ENCODE assay signal across 37 cellular contexts in the genomic region with DNA sequence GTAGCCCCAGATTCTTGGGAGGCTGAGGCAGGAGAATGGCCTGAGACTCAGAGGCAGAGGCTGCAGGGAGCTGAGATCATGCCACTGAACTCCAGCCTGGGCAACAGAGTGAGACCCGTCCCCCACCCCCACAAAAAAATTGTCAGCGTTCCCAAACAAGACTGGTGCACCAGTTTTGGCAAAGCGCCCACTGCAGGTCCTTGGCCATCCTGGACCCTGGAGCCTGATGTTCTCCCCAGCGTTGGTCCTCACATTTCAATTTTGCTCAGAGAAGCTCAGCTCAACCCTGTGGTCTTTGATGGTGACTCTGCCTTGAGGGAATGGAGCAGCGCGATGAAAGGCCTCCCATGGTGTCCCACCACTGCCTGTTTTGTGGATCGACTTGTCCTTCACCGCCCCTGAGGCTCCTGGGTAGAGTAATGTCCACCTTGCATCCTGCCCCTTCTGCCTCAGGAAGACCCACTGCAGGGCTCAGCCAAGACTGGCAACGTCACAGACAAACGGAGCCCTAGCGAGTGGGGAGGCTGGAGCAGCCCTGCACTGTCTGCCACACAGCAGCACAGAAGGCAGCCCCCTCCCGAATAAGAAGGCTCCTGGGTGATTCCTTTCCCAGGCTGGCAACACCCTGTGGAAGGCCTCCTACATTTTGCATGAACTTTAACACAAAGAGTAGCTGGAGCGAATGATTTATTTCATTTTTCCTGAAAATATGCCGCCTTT.
"Had no signal": no experiment of that assay in that cellular context is flagged by ENCODE, and none has a peak within 500 bp of the region (broad histone marks: within the 10 kb centered on the region; RNA-seq: fewer than 3 reads in every experiment).

No MANE protein-coding gene starts in this region.

- H3K27me3 Mint-ChIP-seq: activated B cell treated with CpG ODN at 0.5 μM for 24 hours; activated CD4-positive, alpha-beta memory T cell treated with anti-CD3 and anti-CD28 coated beads for 36 hours; activated CD4-positive, alpha-beta T cell treated with anti-CD3 and anti-CD28 coated beads, Interleukin-2, amount 10 ng/mL, durations not matched to agents 24 days and 14 days; activated CD8-positive, alpha-beta T cell treated with anti-CD3 and anti-CD28 coated beads for 36 hours; activated naive CD4-positive, alpha-beta T cell treated with anti-CD3 and anti-CD28 coated beads, Interleukin-2, amount 10 ng/mL, durations not matched to agents 7 days and 5 days; activated naive CD4-positive, alpha-beta T cell treated with anti-CD3 and anti-CD28 coated beads, Interleukin-2, amount 50 U/mL, for 24 hours; activated naive CD8-positive, alpha-beta T cell treated with anti-CD3 and anti-CD28 coated beads, Interleukin-2, amount 10 ng/mL, durations not matched to agents 7 days and 5 days; activated naive CD8-positive, alpha-beta T cell treated with anti-CD3 and anti-CD28 coated beads, Interleukin-2, amount 50 U/mL, for 24 hours; brain; central memory CD8-positive, alpha-beta T cell had no signal

- H3K27ac ChIP-seq: ascending aorta, cardiac muscle cell, VCaP had no signal

- H3K4me1 ChIP-seq: ascending aorta had no signal

- H3K27ac Mint-ChIP-seq: activated B cell treated with CpG ODN at 0.5 μM for 24 hours; activated CD4-positive, alpha-beta memory T cell treated with anti-CD3 and anti-CD28 coated beads for 36 hours; activated CD4-positive, alpha-beta T cell treated with anti-CD3 and anti-CD28 coated beads, Interleukin-2, amount 10 ng/mL, durations not matched to agents 24 days and 14 days; activated CD8-positive, alpha-beta T cell treated with anti-CD3 and anti-CD28 coated beads for 36 hours; activated naive CD4-positive, alpha-beta T cell treated with anti-CD3 and anti-CD28 coated beads, Interleukin-2, amount 10 ng/mL, durations not matched to agents 7 days and 5 days; activated naive CD4-positive, alpha-beta T cell treated with anti-CD3 and anti-CD28 coated beads, Interleukin-2, amount 50 U/mL, for 24 hours; activated naive CD8-positive, alpha-beta T cell; activated naive CD8-positive, alpha-beta T cell treated with anti-CD3 and anti-CD28 coated beads, Interleukin-2, amount 10 ng/mL, durations not matched to agents 7 days and 5 days; activated naive CD8-positive, alpha-beta T cell treated with anti-CD3 and anti-CD28 coated beads, Interleukin-2, amount 50 U/mL, for 24 hours; activated T-cell treated with anti-CD3 and anti-CD28 coated beads, Interleukin-2, amount 50 U/mL, for 72 hours; activated T-helper 1 cell treated with anti-CD3 and anti-CD28 coated beads, Interleukin-12 subunit alpha, Interleukin-12 subunit beta, Interleukin-2, Interleukin-4 antibody, amounts not matched to agents 30 ng/mL and 10 ng/mL and 1 ng/mL, durations not matched to agents 14 hours and 24 hours and 36 hours; activated T-helper 2 cell treated with anti-CD3 and anti-CD28 coated beads, Interferon-gamma antibody, Interleukin-2, Interleukin-4, amounts not matched to agents 10 μg/mL and 5 μg/mL and 100 μg/mL, durations not matched to agents 14 hours and 24 hours and 36 hours; brain; T-helper 1 cell treated with Interleukin-12 subunit alpha and Interleukin-12 subunit beta and Interleukin-4 antibody, amounts not matched to agents 30 μg/mL and 1 μg/mL, for 36 hours; T-helper 2 cell treated with Interferon-gamma antibody and Interleukin-4, amounts not matched to agents 5 μg/mL and 100 μg/mL, for 36 hours had no signal

- H3K4me3 Mint-ChIP-seq: activated B cell treated with CpG ODN at 0.5 μM for 24 hours; activated CD4-positive, alpha-beta memory T cell treated with anti-CD3 and anti-CD28 coated beads for 36 hours; activated CD4-positive, alpha-beta T cell treated with anti-CD3 and anti-CD28 coated beads, Interleukin-2, amount 10 ng/mL, durations not matched to agents 24 days and 14 days; activated CD8-positive, alpha-beta T cell treated with anti-CD3 and anti-CD28 coated beads for 36 hours; activated naive CD4-positive, alpha-beta T cell treated with anti-CD3 and anti-CD28 coated beads, Interleukin-2, amount 10 ng/mL, durations not matched to agents 7 days and 5 days; activated naive CD4-positive, alpha-beta T cell treated with anti-CD3 and anti-CD28 coated beads, Interleukin-2, amount 50 U/mL, for 24 hours; activated naive CD8-positive, alpha-beta T cell; activated naive CD8-positive, alpha-beta T cell treated with anti-CD3 and anti-CD28 coated beads, Interleukin-2, amount 10 ng/mL, durations not matched to agents 7 days and 5 days; activated naive CD8-positive, alpha-beta T cell treated with anti-CD3 and anti-CD28 coated beads, Interleukin-2, amount 50 U/mL, for 24 hours; activated T-cell treated with anti-CD3 and anti-CD28 coated beads, Interleukin-2, amount 50 U/mL, for 4 hours; activated T-cell treated with anti-CD3 and anti-CD28 coated beads, Interleukin-2, amount 50 U/mL, for 72 hours; activated T-helper 1 cell treated with anti-CD3 and anti-CD28 coated beads, Interleukin-12 subunit alpha, Interleukin-12 subunit beta, Interleukin-2, Interleukin-4 antibody, amounts not matched to agents 30 ng/mL and 10 ng/mL and 1 ng/mL, durations not matched to agents 14 hours and 24 hours and 36 hours; brain; central memory CD8-positive, alpha-beta T cell; T-helper 1 cell treated with Interleukin-12 subunit alpha and Interleukin-12 subunit beta and Interleukin-4 antibody, amounts not matched to agents 30 μg/mL and 1 μg/mL, for 36 hours; T-helper 2 cell treated with Interferon-gamma antibody and Interleukin-4, amounts not matched to agents 5 μg/mL and 100 μg/mL, for 36 hours had no signal

- H3K4me1 Mint-ChIP-seq: activated B cell treated with CpG ODN at 0.5 μM for 24 hours; activated CD4-positive, alpha-beta T cell treated with anti-CD3 and anti-CD28 coated beads, Interleukin-2, amount 10 ng/mL, durations not matched to agents 24 days and 14 days; activated naive CD4-positive, alpha-beta T cell treated with anti-CD3 and anti-CD28 coated beads, Interleukin-2, amount 10 ng/mL, durations not matched to agents 7 days and 5 days; activated naive CD4-positive, alpha-beta T cell treated with anti-CD3 and anti-CD28 coated beads, Interleukin-2, amount 50 U/mL, for 24 hours; activated naive CD8-positive, alpha-beta T cell treated with anti-CD3 and anti-CD28 coated beads, Interleukin-2, amount 10 ng/mL, durations not matched to agents 7 days and 5 days; activated naive CD8-positive, alpha-beta T cell treated with anti-CD3 and anti-CD28 coated beads, Interleukin-2, amount 50 U/mL, for 24 hours; central memory CD8-positive, alpha-beta T cell had no signal

- H3K36me3 ChIP-seq: ascending aorta, cardiac muscle cell had no signal

- H3K9me3 ChIP-seq: ascending aorta had no signal

- H3K9me3 Mint-ChIP-seq: activated B cell treated with CpG ODN at 0.5 μM for 24 hours; activated CD4-positive, alpha-beta memory T cell treated with anti-CD3 and anti-CD28 coated beads for 36 hours; activated CD4-positive, alpha-beta T cell treated with anti-CD3 and anti-CD28 coated beads, Interleukin-2, amount 10 ng/mL, durations not matched to agents 24 days and 14 days; activated CD8-positive, alpha-beta T cell treated with anti-CD3 and anti-CD28 coated beads for 36 hours; activated naive CD4-positive, alpha-beta T cell treated with anti-CD3 and anti-CD28 coated beads, Interleukin-2, amount 10 ng/mL, durations not matched to agents 7 days and 5 days; activated naive CD4-positive, alpha-beta T cell treated with anti-CD3 and anti-CD28 coated beads, Interleukin-2, amount 50 U/mL, for 24 hours; activated naive CD8-positive, alpha-beta T cell treated with anti-CD3 and anti-CD28 coated beads, Interleukin-2, amount 50 U/mL, for 24 hours; activated T-cell treated with anti-CD3 and anti-CD28 coated beads, Interleukin-2, amount 50 U/mL, for 4 hours; activated T-cell treated with anti-CD3 and anti-CD28 coated beads, Interleukin-2, amount 50 U/mL, for 72 hours; activated T-helper 1 cell treated with anti-CD3 and anti-CD28 coated beads, Interleukin-12 subunit alpha, Interleukin-12 subunit beta, Interleukin-2, Interleukin-4 antibody, amounts not matched to agents 30 ng/mL and 10 ng/mL and 1 ng/mL, durations not matched to agents 14 hours and 24 hours and 36 hours; activated T-helper 2 cell treated with anti-CD3 and anti-CD28 coated beads, Interferon-gamma antibody, Interleukin-2, Interleukin-4, amounts not matched to agents 10 μg/mL and 5 μg/mL and 100 μg/mL, durations not matched to agents 14 hours and 24 hours and 36 hours; T-helper 1 cell treated with Interleukin-12 subunit alpha and Interleukin-12 subunit beta and Interleukin-4 antibody, amounts not matched to agents 30 μg/mL and 1 μg/mL, for 36 hours; T-helper 2 cell treated with Interferon-gamma antibody and Interleukin-4, amounts not matched to agents 5 μg/mL and 100 μg/mL, for 36 hours had no signal

- H3K27me3 ChIP-seq: ascending aorta, cardiac muscle cell had no signal

- H3K4me3 ChIP-seq: ascending aorta, cardiac muscle cell had no signal

- DNase-seq: activated B cell treated with CpG ODN at 0.5 μM for 24 hours; activated CD4-positive, alpha-beta memory T cell treated with anti-CD3 and anti-CD28 coated beads for 36 hours; activated CD4-positive, alpha-beta T cell treated with anti-CD3 and anti-CD28 coated beads for 4 hours; activated CD4-positive, alpha-beta T cell treated with anti-CD3 and anti-CD28 coated beads, Interleukin-2, amount 10 ng/mL, durations not matched to agents 24 days and 14 days; activated CD4-positive, alpha-beta T cell treated with anti-CD3 and anti-CD28 coated beads, Interleukin-2, amount 50 U/mL, for 1 hour; activated CD4-positive, alpha-beta T cell treated with anti-CD3 and anti-CD28 coated beads, Interleukin-2, amount 50 U/mL, for 4 hours; activated CD4-positive, CD25-positive, alpha-beta regulatory T cell treated with anti-CD3 and anti-CD28 coated beads, Interleukin-2, amount 50 U/mL, for 72 hours; activated CD8-positive, alpha-beta memory T cell treated with anti-CD3 and anti-CD28 coated beads, Interleukin-2, amount 50 U/mL, for 4 hours; activated CD8-positive, alpha-beta T cell treated with anti-CD3 and anti-CD28 coated beads for 36 hours; activated effector memory CD4-positive, alpha-beta T cell treated with Interleukin-2 at 50 U/mL for 16 hours; activated gamma-delta T cell; activated naive CD4-positive, alpha-beta T cell treated with anti-CD3 and anti-CD28 coated beads, Interleukin-2, amount 10 ng/mL, durations not matched to agents 7 days and 5 days; activated naive CD4-positive, alpha-beta T cell treated with Interleukin-2 at 50 U/mL for 16 hours; activated naive CD8-positive, alpha-beta T cell treated with anti-CD3 and anti-CD28 coated beads, Interleukin-2, amount 10 ng/mL, durations not matched to agents 7 days and 5 days; activated naive CD8-positive, alpha-beta T cell treated with anti-CD3 and anti-CD28 coated beads, Interleukin-2, amount 50 U/mL, for 24 hours; activated T-cell treated with anti-CD3 and anti-CD28 coated beads for 4 hours; activated T-cell treated with anti-CD3 and anti-CD28 coated beads, Interleukin-2, amount 50 U/mL, for 1 hour; activated T-cell treated with anti-CD3 and anti-CD28 coated beads, Interleukin-2, amount 50 U/mL, for 4 hours; activated T-cell treated with anti-CD3 and anti-CD28 coated beads, Interleukin-2, amount 50 U/mL, for 72 hours; amygdala; anterior cingulate cortex; caudate nucleus; cerebellar nuclear complex; T-helper 1 cell; T-helper 2 cell; T-helper 9 cell had no signal

- ATAC-seq: activated CD8-positive, alpha-beta T cell treated with anti-CD3 and anti-CD28 coated beads for 36 hours; activated naive CD8-positive, alpha-beta T cell treated with anti-CD3 and anti-CD28 coated beads, Interleukin-2, amount 50 U/mL, for 24 hours; activated T-cell treated with anti-CD3 and anti-CD28 coated beads, Interleukin-2, amount 50 U/mL, for 4 hours; activated T-cell treated with anti-CD3 and anti-CD28 coated beads, Interleukin-2, amount 50 U/mL, for 72 hours had no signal

- H3K36me3 Mint-ChIP-seq: activated CD4-positive, alpha-beta memory T cell treated with anti-CD3 and anti-CD28 coated beads for 36 hours; activated naive CD4-positive, alpha-beta T cell treated with anti-CD3 and anti-CD28 coated beads, Interleukin-2, amount 10 ng/mL, durations not matched to agents 7 days and 5 days; activated naive CD4-positive, alpha-beta T cell treated with anti-CD3 and anti-CD28 coated beads, Interleukin-2, amount 50 U/mL, for 24 hours; activated naive CD8-positive, alpha-beta T cell; activated naive CD8-positive, alpha-beta T cell treated with anti-CD3 and anti-CD28 coated beads, Interleukin-2, amount 10 ng/mL, durations not matched to agents 7 days and 5 days; brain had no signal
